In the genomic region with DNA sequence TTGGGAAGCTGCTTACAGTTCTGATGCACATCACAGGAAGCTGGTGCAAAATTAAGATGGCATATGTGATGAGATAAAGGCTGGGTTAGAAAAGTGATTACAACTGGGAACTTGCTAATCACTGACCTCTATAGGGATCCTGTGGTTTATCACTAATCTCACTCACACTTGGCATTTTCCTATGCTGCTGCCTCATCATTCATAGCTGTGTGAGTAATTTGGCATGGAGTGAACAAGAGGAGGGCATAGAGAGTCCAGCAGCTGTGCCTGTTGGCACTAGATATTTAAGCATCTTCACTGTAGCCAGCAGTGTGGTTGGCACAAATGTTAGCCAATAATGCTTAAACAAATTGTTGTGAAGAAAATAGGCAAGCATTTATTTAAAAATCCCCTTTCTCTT, we compare ENCODE assay signal across 1 cellular context.
TF ChIP-seq lines count a peak whose summit lies in the region.

No MANE protein-coding gene starts in this region.

TF ChIP-seq in HepG2, 621 proteins besides CTCF, POLR2A, EP300 and RAD21 (continued from another document):
- no peak for TF ChIP-seq ZFP1 (CRISPR knock-in tag; IDR thresholded peaks at IDR 0.05)
- no peak for TF ChIP-seq PPARG (CRISPR knock-in tag; conservative IDR thresholded peaks at IDR 0.05)
- TF ChIP-seq RARG (CRISPR knock-in tag; IDR thresholded peaks at IDR 0.05; ENCODE audit: low read depth), result no peak
